ENCODE assay signal across 22 cellular contexts in genomic region chr10:11488126-11488525, GRCh38.
A peak's percentile ranks its signal among the peaks of the same experiment; 100 is the strongest.
DNase-seq lines count a peak whose midpoint lies in the region; ATAC-seq, FAIRE-seq and TF ChIP-seq lines count a peak whose summit lies in the region.
"Had no signal": no experiment of that assay in that cellular context is flagged by ENCODE, and none has a peak within 500 bp of the region (broad histone marks: within the 10 kb centered on the region; RNA-seq: fewer than 3 reads in every experiment).

No MANE protein-coding gene starts in this region.

- no peak overlapping the region for H3K9ac ChIP-seq in fibroblast of lung (ENCODE audit: insufficient read depth, low read length)

- POLR2A ChIA-PET in GM10248 (lab: Yijun Ruan, JAX), result no interaction called here

- H2AFZ ChIP-seq in fibroblast of lung (ENCODE audit: low read length), result no peak overlapping the region

- CTCF ChIA-PET in GM10248 (lab: Yijun Ruan, JAX), result no interaction called here

- no peaks in the 10 kb centered on the region for H3K9me3 ChIP-seq in fibroblast of lung (ENCODE audit: control insufficient read depth, insufficient read depth, low read depth, low read length)
- H3K9me3 ChIP-seq: A549, Peyer's patch had no signal

- no peaks in the 10 kb centered on the region for H3K4me1 ChIP-seq in fibroblast of lung (ENCODE audit: control insufficient read depth, extremely low read depth, insufficient read depth, low read length)
- H3K4me1 ChIP-seq: A549, Peyer's patch had no signal

- no peaks in the 10 kb centered on the region for H3K79me2 ChIP-seq in fibroblast of lung (ENCODE audit: control insufficient read depth, insufficient read depth, low read length)

- no peak overlapping the region for H3K4me2 ChIP-seq in fibroblast of lung (ENCODE audit: extremely low read depth, insufficient read depth, low read length)
- H3K4me2 ChIP-seq: A549 had no signal

- no peaks in the 10 kb centered on the region for H3K27me3 ChIP-seq in fibroblast of lung (ENCODE audit: control insufficient read depth, insufficient read depth, low read length)
- H3K27me3 ChIP-seq: Peyer's patch had no signal

- no peaks in the 10 kb centered on the region for H3K36me3 ChIP-seq in fibroblast of lung (ENCODE audit: control insufficient read depth, insufficient read depth, low read length)

- H4K20me1 ChIP-seq in fibroblast of lung (ENCODE audit: control insufficient read depth, extremely low read depth, insufficient read depth, low read length), result no peaks in the 10 kb centered on the region

- peak; percentile 85 for FAIRE-seq in RCC 7860 (lab: Jason Lieb, UNC)
- FAIRE-seq: A549, HTR-8/SVneo had no signal

- DNase-seq in EH (ENCODE audit: low read depth) (peak; percentile 32), RCC 7860 (ENCODE audit: low spot score) (peak; percentile 30), fibroblast of lung (ENCODE audit: low read depth in 2 of 2) (peak; percentile 27 to 33), left lobe of liver (ENCODE audit: low spot score) (no peak), NCI-H1417 treated with DMSO at 0.1 percent for 48 hours (lab: John Stamatoyannopoulos, UW) (no peak), GM10248 (ENCODE audit: extremely low spot score) (no peak)
- DNase-seq: AML-193; Calu3; CD4-positive, CD25-positive, alpha-beta regulatory T cell; DMS79 treated with DMSO at 0.1 percent for 48 hours; H7; KBM-7; MM.1S; NCI-H1105; NCI-H1930; NCI-H2171; Peyer's patch; SHP77 treated with DMSO at 0.1 percent for 48 hours had no signal

- no peak overlapping the region for H3K27ac ChIP-seq in fibroblast of lung (ENCODE audit: insufficient read depth, low read length)
- H3K27ac ChIP-seq: A549, Peyer's patch had no signal

- TF ChIP-seq CTCF in fibroblast of lung (conservative IDR thresholded peaks at IDR 0.05 in 1 of 2, IDR thresholded peaks at IDR 0.05 in 1 of 2; ENCODE audit: low read depth in 1 of 2, low read length in 2 of 2) (no peak), GM10248 (IDR thresholded peaks at IDR 0.05; ENCODE audit: control extremely low read depth, extremely low read depth, low read depth, missing control alignments) (no peak)

- no peak overlapping the region for H3K4me3 ChIP-seq in fibroblast of lung (replicated peaks in 1 of 4; ENCODE audit: control extremely low read depth in 1 of 4, insufficient read depth in 1 of 4, low read depth in 3 of 4, low read length in 4 of 4)
- H3K4me3 ChIP-seq: A549, Peyer's patch had no signal

- peak; percentile 23 for ATAC-seq in left lobe of liver
- ATAC-seq in GM19455 (IDR thresholded peaks at IDR 0.05; ENCODE audit: unreplicated experiment), result no peak
- no peak for ATAC-seq in HG03196 (IDR thresholded peaks at IDR 0.05; ENCODE audit: unreplicated experiment)
- ATAC-seq: A549 had no signal

Comparison
In these comparisons a context has a peak if more than half of its experiments do, and no peak if none do; other contexts are left out.
1. DNase-seq: peak in EH (single experiment), RCC 7860 (single experiment) and fibroblast of lung (2 of 2); none in left lobe of liver (single experiment), NCI-H1417 treated with DMSO at 0.1 percent for 48 hours (single experiment) and GM10248 (single experiment).